31 cellular contexts compared by ENCODE assay signal in the genomic region with DNA sequence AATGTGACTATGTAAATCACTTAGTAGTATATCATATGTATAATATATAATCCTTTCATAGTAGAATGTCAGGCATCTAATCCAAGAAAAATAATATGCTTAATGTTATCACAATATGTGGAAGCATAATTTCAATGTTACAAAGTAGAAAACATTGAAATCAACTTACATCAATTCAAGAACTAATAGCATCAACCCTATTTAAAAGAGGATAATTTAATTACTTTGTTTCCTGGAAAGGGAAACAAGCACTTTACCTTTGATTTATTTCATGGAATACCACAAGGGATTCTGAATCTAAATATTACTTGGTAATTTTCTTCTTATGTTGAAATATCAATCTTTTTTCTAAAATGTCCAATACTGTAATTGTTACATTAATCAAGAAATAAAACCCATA.
"Had no signal": no experiment of that assay in that cellular context is flagged by ENCODE, and none has a peak within 500 bp of the region (broad histone marks: within the 10 kb centered on the region; RNA-seq: fewer than 3 reads in every experiment).

No MANE protein-coding gene starts in this region.

- DNase-seq: activated B cell treated with CpG ODN at 0.5 μM for 24 hours; activated CD4-positive, alpha-beta memory T cell treated with anti-CD3 and anti-CD28 coated beads for 36 hours; activated CD4-positive, alpha-beta T cell treated with anti-CD3 and anti-CD28 coated beads for 4 hours; activated CD4-positive, alpha-beta T cell treated with anti-CD3 and anti-CD28 coated beads, Interleukin-2, amount 50 U/mL, for 1 hour; activated CD4-positive, alpha-beta T cell treated with anti-CD3 and anti-CD28 coated beads, Interleukin-2, amount 50 U/mL, for 4 hours; activated CD4-positive, CD25-positive, alpha-beta regulatory T cell treated with anti-CD3 and anti-CD28 coated beads, Interleukin-2, amount 50 U/mL, for 72 hours; activated CD8-positive, alpha-beta memory T cell treated with anti-CD3 and anti-CD28 coated beads, Interleukin-2, amount 50 U/mL, for 4 hours; activated CD8-positive, alpha-beta T cell treated with anti-CD3 and anti-CD28 coated beads for 36 hours; activated effector memory CD4-positive, alpha-beta T cell treated with anti-CD3 and anti-CD28 coated beads, Interleukin-2, amount 50 U/mL, for 16 hours; activated gamma-delta T cell treated with Interleukin-2 at 50 U/mL for 16 hours; activated naive CD4-positive, alpha-beta T cell; activated naive CD4-positive, alpha-beta T cell treated with anti-CD3 and anti-CD28 coated beads for 36 hours; activated naive CD4-positive, alpha-beta T cell treated with anti-CD3 and anti-CD28 coated beads, Interleukin-2, amount 50 U/mL, for 16 hours; activated naive CD8-positive, alpha-beta T cell treated with anti-CD3 and anti-CD28 coated beads for 36 hours; activated T-cell treated with anti-CD3 and anti-CD28 coated beads for 4 hours; activated T-cell treated with anti-CD3 and anti-CD28 coated beads, Interleukin-2, amount 50 U/mL, for 1 hour; activated T-cell treated with anti-CD3 and anti-CD28 coated beads, Interleukin-2, amount 50 U/mL, for 4 hours; activated T-cell treated with anti-CD3 and anti-CD28 coated beads, Interleukin-2, amount 50 U/mL, for 72 hours; adrenal gland; amniotic stem cell; aorta; body of pancreas; brain microvascular endothelial cell; central memory CD4-positive, alpha-beta T cell; T-helper 1 cell; T-helper 2 cell; T-helper 9 cell had no signal

- H3K27ac ChIP-seq: adrenal gland, body of pancreas, brain microvascular endothelial cell, breast epithelium had no signal

- H3K27me3 ChIP-seq: adrenal gland, body of pancreas, brain microvascular endothelial cell, breast epithelium had no signal

- H3K36me3 ChIP-seq: adrenal gland, brain microvascular endothelial cell, breast epithelium had no signal

- FAIRE-seq: astrocyte had no signal

- H3K4me3 ChIP-seq: adrenal gland, body of pancreas, breast epithelium had no signal

- H3K4me1 ChIP-seq: body of pancreas, breast epithelium had no signal

- ATAC-seq: activated CD8-positive, alpha-beta T cell treated with anti-CD3 and anti-CD28 coated beads for 36 hours; activated naive CD4-positive, alpha-beta T cell treated with anti-CD3 and anti-CD28 coated beads, Interleukin-2, amount 50 U/mL, for 72 hours; activated T-cell treated with anti-CD3 and anti-CD28 coated beads, Interleukin-2, amount 50 U/mL, for 4 hours; activated T-cell treated with anti-CD3 and anti-CD28 coated beads, Interleukin-2, amount 50 U/mL, for 72 hours; activated T-helper 17 cell treated with anti-CD3 and anti-CD28 coated beads, Interleukin-2, amount 50 U/mL, for 72 hours; body of pancreas had no signal

- H3K9me3 ChIP-seq: adrenal gland, body of pancreas, breast epithelium had no signal
